18 cellular contexts compared by ENCODE assay signal in the genomic region with DNA sequence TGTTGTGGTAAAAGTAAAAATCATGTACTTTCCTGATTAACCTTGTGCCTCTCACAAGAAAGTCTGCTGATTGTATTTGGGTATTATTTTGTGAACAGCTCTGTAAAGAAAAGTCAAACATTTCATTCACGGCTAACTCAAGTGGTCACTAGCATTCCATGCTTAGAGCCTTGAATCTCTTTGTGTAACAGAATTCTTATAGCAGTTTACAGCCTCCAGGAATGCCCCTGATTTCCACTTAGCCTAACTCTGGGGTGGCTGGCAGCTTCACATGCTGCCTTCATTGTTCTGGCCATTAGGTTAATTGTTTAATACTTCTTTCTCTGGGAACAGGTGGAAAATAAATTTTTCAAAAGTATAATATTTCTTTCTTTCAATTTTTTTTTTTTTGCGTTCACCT.
A peak's percentile ranks its signal among the peaks of the same experiment; 100 is the strongest.
DNase-seq lines count a peak whose midpoint lies in the region; ATAC-seq and TF ChIP-seq lines count a peak whose summit lies in the region.
"Had no signal": no experiment of that assay in that cellular context is flagged by ENCODE, and none has a peak within 500 bp of the region (broad histone marks: within the 10 kb centered on the region; RNA-seq: fewer than 3 reads in every experiment).

No MANE protein-coding gene starts in this region.

- ATAC-seq in activated CD8-positive, alpha-beta memory T cell treated with anti-CD3 and anti-CD28 coated beads, Interleukin-2, amount 10 ng/mL, durations not matched to agents 7 days and 5 days, result no peak
- ATAC-seq: CD8-positive, alpha-beta T cell; HCT116; HepG2 had no signal

- DNase-seq in SK-MEL-5 (ENCODE audit: low read depth, low spot score), result peak; percentile 13
- DNase-seq in iPS-NIHi11 (ENCODE audit: low spot score), result peak; percentile 9
- DNase-seq in neural progenitor cell (ENCODE audit: low spot score), result peak; percentile 25
- DNase-seq in activated CD8-positive, alpha-beta memory T cell treated with anti-CD3 and anti-CD28 coated beads, Interleukin-2, amount 10 ng/mL, durations not matched to agents 7 days and 5 days, result no peak
- no peak for DNase-seq in smooth muscle cell (lab: John Stamatoyannopoulos, UW; ENCODE audit: unreplicated experiment)
- no peak for DNase-seq in NCI-H1694 treated with DMSO at 0.1 percent for 48 hours (lab: John Stamatoyannopoulos, UW)
- no peak for DNase-seq in cerebellar nuclear complex (lab: John Stamatoyannopoulos, UW)
- DNase-seq: BE2C; CD8-positive, alpha-beta T cell; COR-L47; DMS153; DMS79 treated with DMSO at 0.1 percent for 48 hours; EL; GDM1 had no signal

- H3K27ac Mint-ChIP-seq in brain (peak overlapping the region in 3 of 5 experiments; percentile 21 to 88 (median 60)), neural progenitor cell (no peak overlapping the region)
- no peak overlapping the region for H3K27ac Mint-ChIP-seq in activated CD8-positive, alpha-beta memory T cell treated with anti-CD3 and anti-CD28 coated beads, Interleukin-2, amount 10 ng/mL, durations not matched to agents 7 days and 5 days
- H3K27ac Mint-ChIP-seq: CD8-positive, alpha-beta T cell had no signal

- H3K36me3 ChIP-seq in neural progenitor cell (no peaks in the 10 kb centered on the region), smooth muscle cell (ENCODE audit: low read depth) (no peaks in the 10 kb centered on the region)
- H3K36me3 ChIP-seq: BE2C had no signal

- no peak overlapping the region for H3K9ac ChIP-seq in neural progenitor cell
- no peak overlapping the region for H3K9ac ChIP-seq in smooth muscle cell (ENCODE audit: low read depth)

- in situ Hi-C loops in SK-MEL-5 (cut with HindIII; ENCODE audit: low pct_unique_long_range_greater_than_20kb, low sequenced_read_pairs), result no loop called here

- H3K27me3 ChIP-seq in neural progenitor cell (no peaks in the 10 kb centered on the region), smooth muscle cell (ENCODE audit: low read depth) (no peaks in the 10 kb centered on the region)
- H3K27me3 ChIP-seq: BE2C had no signal

- no peaks in the 10 kb centered on the region for H4K20me1 ChIP-seq in neural progenitor cell (ENCODE audit: low read depth)
- H4K20me1 ChIP-seq in smooth muscle cell (ENCODE audit: low read depth), result no peaks in the 10 kb centered on the region

- no peaks in the 10 kb centered on the region for H3K27me3 Mint-ChIP-seq in brain
- H3K27me3 Mint-ChIP-seq in neural progenitor cell (ENCODE audit: insufficient read depth, low read depth), result peaks cover 2% of the 10 kb centered on the region
- no peaks in the 10 kb centered on the region for H3K27me3 Mint-ChIP-seq in activated CD8-positive, alpha-beta memory T cell treated with anti-CD3 and anti-CD28 coated beads, Interleukin-2, amount 10 ng/mL, durations not matched to agents 7 days and 5 days

- H3K36me3 Mint-ChIP-seq in brain, result peaks cover 3% of the 10 kb centered on the region
- H3K36me3 Mint-ChIP-seq in neural progenitor cell, result peaks cover 1% of the 10 kb centered on the region
- H3K36me3 Mint-ChIP-seq in activated CD8-positive, alpha-beta memory T cell treated with anti-CD3 and anti-CD28 coated beads, Interleukin-2, amount 10 ng/mL, durations not matched to agents 7 days and 5 days, result no peaks in the 10 kb centered on the region

- 73% methylated on average over 2 of the region's 2 CpGs for WGBS in smooth muscle cell (ENCODE audit: low lambda C conversion rate)

- H3K4me3 Mint-ChIP-seq in brain, result no peak overlapping the region
- no peak overlapping the region for H3K4me3 Mint-ChIP-seq in neural progenitor cell
- H3K4me3 Mint-ChIP-seq in activated CD8-positive, alpha-beta memory T cell treated with anti-CD3 and anti-CD28 coated beads, Interleukin-2, amount 10 ng/mL, durations not matched to agents 7 days and 5 days, result no peak overlapping the region
- H3K4me3 Mint-ChIP-seq: CD8-positive, alpha-beta T cell had no signal

- H3K9me3 Mint-ChIP-seq in brain, result no peaks in the 10 kb centered on the region
- H3K9me3 Mint-ChIP-seq in neural progenitor cell, result no peaks in the 10 kb centered on the region
- H3K9me3 Mint-ChIP-seq in activated CD8-positive, alpha-beta memory T cell treated with anti-CD3 and anti-CD28 coated beads, Interleukin-2, amount 10 ng/mL, durations not matched to agents 7 days and 5 days (ENCODE audit: low read depth), result no peaks in the 10 kb centered on the region
- H3K9me3 Mint-ChIP-seq: CD8-positive, alpha-beta T cell had no signal

- no peak overlapping the region for H3K27ac ChIP-seq in neural progenitor cell
- H3K27ac ChIP-seq in smooth muscle cell (ENCODE audit: low read depth), result no peak overlapping the region
- H3K27ac ChIP-seq: C4-2B had no signal

- H3K79me2 ChIP-seq in neural progenitor cell (ENCODE audit: low read depth) (no peaks in the 10 kb centered on the region), smooth muscle cell (ENCODE audit: low read depth) (no peaks in the 10 kb centered on the region)

- peaks cover 34% of the 10 kb centered on the region for H3K4me1 Mint-ChIP-seq in brain
- H3K4me1 Mint-ChIP-seq in neural progenitor cell, result peaks cover 35% of the 10 kb centered on the region
- no peaks in the 10 kb centered on the region for H3K4me1 Mint-ChIP-seq in activated CD8-positive, alpha-beta memory T cell treated with anti-CD3 and anti-CD28 coated beads, Interleukin-2, amount 10 ng/mL, durations not matched to agents 7 days and 5 days

- H3K4me1 ChIP-seq in neural progenitor cell, result no peaks in the 10 kb centered on the region
- H3K4me1 ChIP-seq in smooth muscle cell (ENCODE audit: low read depth), result no peaks in the 10 kb centered on the region
- H3K4me1 ChIP-seq: BE2C had no signal

- H3F3A ChIP-seq in neural progenitor cell (ENCODE audit: low read depth) (no peaks in the 10 kb centered on the region), smooth muscle cell (ENCODE audit: low read depth) (no peaks in the 10 kb centered on the region)

- H3K4me3 ChIP-seq in neural progenitor cell (no peak overlapping the region), smooth muscle cell (no peak overlapping the region)

- H3K4me2 ChIP-seq in neural progenitor cell, result no peak overlapping the region
- H3K4me2 ChIP-seq in smooth muscle cell, result no peak overlapping the region

- no peaks in the 10 kb centered on the region for H3K9me3 ChIP-seq in neural progenitor cell (ENCODE audit: low read depth)
- no peaks in the 10 kb centered on the region for H3K9me3 ChIP-seq in smooth muscle cell (replicated peaks; ENCODE audit: low read depth)
- H3K9me3 ChIP-seq: BE2C had no signal

- H2AFZ ChIP-seq in neural progenitor cell (replicated peaks) (no peak overlapping the region), smooth muscle cell (ENCODE audit: low read depth) (no peak overlapping the region)

- CTCF ChIA-PET in activated CD8-positive, alpha-beta memory T cell treated with anti-CD3 and anti-CD28 coated beads, Interleukin-2, amount 10 ng/mL, durations not matched to agents 7 days and 5 days (lab: Charles Lee), result no interaction called here

- TF ChIP-seq CTCF in brain (conservative IDR thresholded peaks at IDR 0.05) (no peak), neural progenitor cell (IDR thresholded peaks at IDR 0.05) (no peak), smooth muscle cell (IDR thresholded peaks at IDR 0.05; ENCODE audit: borderline replicate concordance, insufficient read depth, poor library complexity, severe bottlenecking) (no peak)

Comparison
In these comparisons a context has a peak if more than half of its experiments do, and no peak if none do; other contexts are left out.
1. DNase-seq: peak in SK-MEL-5 (single experiment), iPS-NIHi11 (single experiment) and neural progenitor cell (single experiment); none in activated CD8-positive, alpha-beta memory T cell treated with anti-CD3 and anti-CD28 coated beads, Interleukin-2, amount 10 ng/mL, durations not matched to agents 7 days and 5 days (single experiment), smooth muscle cell (single experiment), NCI-H1694 treated with DMSO at 0.1 percent for 48 hours (single experiment) and cerebellar nuclear complex (0 of 2).
2. H3K27ac Mint-ChIP-seq: peak in brain (3 of 5); none in neural progenitor cell (single experiment) and activated CD8-positive, alpha-beta memory T cell treated with anti-CD3 and anti-CD28 coated beads, Interleukin-2, amount 10 ng/mL, durations not matched to agents 7 days and 5 days (single experiment).